ENCODE assay signal across 1 cellular context in genomic region chr7:30778246-30779025, GRCh38.
TF ChIP-seq lines count a peak whose summit lies in the region.

No MANE protein-coding gene starts in this region.

TF ChIP-seq in IMR-90, 13 proteins besides CTCF, POLR2A, EP300 and RAD21:
- TF ChIP-seq SMC3 (IDR thresholded peaks at IDR 0.05; ENCODE audit: low read depth, low read length) (no peak), MAFK (IDR thresholded peaks at IDR 0.05; ENCODE audit: low read depth, low read length) (no peak), USF2 (IDR thresholded peaks at IDR 0.05; ENCODE audit: low read depth, low read length) (no peak), CEBPB (IDR thresholded peaks at IDR 0.05; ENCODE audit: low read depth, low read length) (no peak), RFX5 (IDR thresholded peaks at IDR 0.05; ENCODE audit: low read depth, low read length) (no peak), RCOR1 (IDR thresholded peaks at IDR 0.05; ENCODE audit: insufficient replicate concordance, low read length) (no peak)
